1 cellular context compared by ENCODE assay signal in the genomic region with DNA sequence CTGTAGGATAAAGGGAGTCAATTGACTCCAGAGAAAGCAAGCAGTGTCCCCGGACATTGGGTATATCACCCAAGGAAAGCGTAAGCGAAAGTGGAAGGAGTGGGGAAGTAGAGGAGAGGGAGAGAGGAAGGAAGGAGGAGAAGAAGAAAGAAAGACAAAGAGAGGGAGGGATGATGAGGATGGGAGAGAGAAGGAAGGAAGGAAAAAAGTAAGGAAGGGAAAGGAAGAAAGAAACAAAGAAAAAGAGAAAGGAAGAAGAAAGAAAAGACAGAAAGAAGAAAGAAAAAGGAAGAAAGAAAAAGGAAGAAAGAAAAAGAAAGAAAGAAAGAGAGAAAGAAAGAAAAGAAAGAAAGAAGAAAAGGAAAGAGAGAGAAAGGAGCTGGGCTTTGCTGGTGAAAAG.
A peak's percentile ranks its signal among the peaks of the same experiment; 100 is the strongest.
TF ChIP-seq lines count a peak whose summit lies in the region.

No MANE protein-coding gene starts in this region.

TF ChIP-seq in GM12878, 131 proteins besides CTCF, POLR2A, EP300 and RAD21 (continues in another document):
- TF ChIP-seq EGR1 (IDR thresholded peaks at IDR 0.05; ENCODE audit: borderline replicate concordance in 1 of 2, low read depth in 2 of 2, low read length in 2 of 2) (no peak), SREBF1 (IDR thresholded peaks at IDR 0.05; ENCODE audit: low read length) (no peak), RUNX3 (IDR thresholded peaks at IDR 0.05; ENCODE audit: low read length) (no peak), EED (IDR thresholded peaks at IDR 0.05; ENCODE audit: low read depth) (no peak), IKZF2 (IDR thresholded peaks at IDR 0.05) (peak; percentile 18 to 36; a peak in 1 of 4 replicates), CBX5 (IDR thresholded peaks at IDR 0.05; ENCODE audit: low read depth) (no peak), SMAD1 (IDR thresholded peaks at IDR 0.05; ENCODE audit: low read depth, partially characterized antibody) (no peak), CREM (IDR thresholded peaks at IDR 0.05; ENCODE audit: low read depth) (no peak), TCF12 (IDR thresholded peaks at IDR 0.05; ENCODE audit: low read depth, low read length) (no peak), HDAC6 (IDR thresholded peaks at IDR 0.05; ENCODE audit: unreplicated experiment) (no peak), RCOR1 (conservative IDR thresholded peaks at IDR 0.05; ENCODE audit: low read depth, low read length) (no peak), RBBP5 (conservative IDR thresholded peaks at IDR 0.05) (no peak), YBX1 (IDR thresholded peaks at IDR 0.05) (0 out of 2 replicates have a peak, but pooled peaks have one; percentile 69), CBFB (IDR thresholded peaks at IDR 0.05; ENCODE audit: low read depth) (no peak), MEF2B (IDR thresholded peaks at IDR 0.05; ENCODE audit: partially characterized antibody, poor library complexity, severe bottlenecking) (no peak), LARP7 (IDR thresholded peaks at IDR 0.05) (no peak), EZH2 (IDR thresholded peaks at IDR 0.05; ENCODE audit: borderline replicate concordance, control insufficient read depth, low read depth, low read length) (no peak), HDAC2 (IDR thresholded peaks at IDR 0.05) (no peak), NBN (IDR thresholded peaks at IDR 0.05) (no peak; the same call in 1 of the 2 replicates), MTA2 (IDR thresholded peaks at IDR 0.05; ENCODE audit: low read depth) (peak; percentile 55), IKZF1 (conservative IDR thresholded peaks at IDR 0.05) (no peak), ZNF24 (IDR thresholded peaks at IDR 0.05) (no peak), ZNF384 (IDR thresholded peaks at IDR 0.05; ENCODE audit: borderline replicate concordance, low read depth, low read length) (no peak), KLF5 (IDR thresholded peaks at IDR 0.05; ENCODE audit: partially characterized antibody) (no peak), ZNF622 (IDR thresholded peaks at IDR 0.05) (no peak), KDM1A (IDR thresholded peaks at IDR 0.05; ENCODE audit: borderline replicate concordance) (no peak), NR2C1 (IDR thresholded peaks at IDR 0.05) (no peak), MTA3 (IDR thresholded peaks at IDR 0.05; ENCODE audit: borderline replicate concordance, low read length) (no peak), NR2F1 (conservative IDR thresholded peaks at IDR 0.05) (no peak), RAD51 (IDR thresholded peaks at IDR 0.05) (no peak)
- TF ChIP-seq, protein P1, sequence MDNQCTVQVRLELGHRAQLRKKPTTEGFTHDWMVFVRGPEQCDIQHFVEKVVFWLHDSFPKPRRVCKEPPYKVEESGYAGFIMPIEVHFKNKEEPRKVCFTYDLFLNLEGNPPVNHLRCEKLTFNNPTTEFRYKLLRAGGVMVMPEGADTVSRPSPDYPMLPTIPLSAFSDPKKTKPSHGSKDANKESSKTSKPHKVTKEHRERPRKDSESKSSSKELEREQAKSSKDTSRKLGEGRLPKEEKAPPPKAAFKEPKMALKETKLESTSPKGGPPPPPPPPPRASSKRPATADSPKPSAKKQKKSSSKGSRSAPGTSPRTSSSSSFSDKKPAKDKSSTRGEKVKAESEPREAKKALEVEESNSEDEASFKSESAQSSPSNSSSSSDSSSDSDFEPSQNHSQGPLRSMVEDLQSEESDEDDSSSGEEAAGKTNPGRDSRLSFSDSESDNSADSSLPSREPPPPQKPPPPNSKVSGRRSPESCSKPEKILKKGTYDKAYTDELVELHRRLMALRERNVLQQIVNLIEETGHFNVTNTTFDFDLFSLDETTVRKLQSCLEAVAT (IDR thresholded peaks at IDR 0.05) = 0 out of 2 replicates have a peak, but pooled peaks have one; percentile 61
- TF ChIP-seq, protein P2, sequence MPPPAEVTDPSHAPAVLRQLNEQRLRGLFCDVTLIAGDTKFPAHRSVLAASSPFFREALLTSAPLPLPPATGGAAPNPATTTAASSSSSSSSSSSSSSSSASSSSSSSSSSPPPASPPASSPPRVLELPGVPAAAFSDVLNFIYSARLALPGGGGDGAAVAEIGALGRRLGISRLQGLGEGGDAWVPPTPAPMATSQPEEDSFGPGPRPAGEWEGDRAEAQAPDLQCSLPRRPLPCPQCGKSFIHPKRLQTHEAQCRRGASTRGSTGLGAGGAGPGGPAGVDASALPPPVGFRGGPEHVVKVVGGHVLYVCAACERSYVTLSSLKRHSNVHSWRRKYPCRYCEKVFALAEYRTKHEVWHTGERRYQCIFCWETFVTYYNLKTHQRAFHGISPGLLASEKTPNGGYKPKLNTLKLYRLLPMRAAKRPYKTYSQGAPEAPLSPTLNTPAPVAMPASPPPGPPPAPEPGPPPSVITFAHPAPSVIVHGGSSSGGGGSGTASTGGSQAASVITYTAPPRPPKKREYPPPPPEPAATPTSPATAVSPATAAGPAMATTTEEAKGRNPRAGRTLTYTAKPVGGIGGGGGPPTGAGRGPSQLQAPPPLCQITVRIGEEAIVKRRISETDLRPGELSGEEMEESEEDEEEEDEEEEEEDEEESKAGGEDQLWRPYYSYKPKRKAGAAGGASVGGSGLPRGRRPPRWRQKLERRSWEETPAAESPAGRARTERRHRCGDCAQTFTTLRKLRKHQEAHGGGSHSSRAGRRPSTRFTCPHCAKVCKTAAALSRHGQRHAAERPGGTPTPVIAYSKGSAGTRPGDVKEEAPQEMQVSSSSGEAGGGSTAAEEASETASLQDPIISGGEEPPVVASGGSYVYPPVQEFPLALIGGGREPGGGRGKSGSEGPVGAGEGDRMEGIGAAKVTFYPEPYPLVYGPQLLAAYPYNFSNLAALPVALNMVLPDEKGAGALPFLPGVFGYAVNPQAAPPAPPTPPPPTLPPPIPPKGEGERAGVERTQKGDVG (CRISPR knock-in tag; IDR thresholded peaks at IDR 0.05) = no peak
- TF ChIP-seq, protein P3, sequence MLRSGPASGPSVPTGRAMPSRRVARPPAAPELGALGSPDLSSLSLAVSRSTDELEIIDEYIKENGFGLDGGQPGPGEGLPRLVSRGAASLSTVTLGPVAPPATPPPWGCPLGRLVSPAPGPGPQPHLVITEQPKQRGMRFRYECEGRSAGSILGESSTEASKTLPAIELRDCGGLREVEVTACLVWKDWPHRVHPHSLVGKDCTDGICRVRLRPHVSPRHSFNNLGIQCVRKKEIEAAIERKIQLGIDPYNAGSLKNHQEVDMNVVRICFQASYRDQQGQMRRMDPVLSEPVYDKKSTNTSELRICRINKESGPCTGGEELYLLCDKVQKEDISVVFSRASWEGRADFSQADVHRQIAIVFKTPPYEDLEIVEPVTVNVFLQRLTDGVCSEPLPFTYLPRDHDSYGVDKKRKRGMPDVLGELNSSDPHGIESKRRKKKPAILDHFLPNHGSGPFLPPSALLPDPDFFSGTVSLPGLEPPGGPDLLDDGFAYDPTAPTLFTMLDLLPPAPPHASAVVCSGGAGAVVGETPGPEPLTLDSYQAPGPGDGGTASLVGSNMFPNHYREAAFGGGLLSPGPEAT (IDR thresholded peaks at IDR 0.05; ENCODE audit: low read depth) = 0 out of 2 replicates have a peak, but pooled peaks have one; percentile 24
- TF ChIP-seq, protein P4, sequence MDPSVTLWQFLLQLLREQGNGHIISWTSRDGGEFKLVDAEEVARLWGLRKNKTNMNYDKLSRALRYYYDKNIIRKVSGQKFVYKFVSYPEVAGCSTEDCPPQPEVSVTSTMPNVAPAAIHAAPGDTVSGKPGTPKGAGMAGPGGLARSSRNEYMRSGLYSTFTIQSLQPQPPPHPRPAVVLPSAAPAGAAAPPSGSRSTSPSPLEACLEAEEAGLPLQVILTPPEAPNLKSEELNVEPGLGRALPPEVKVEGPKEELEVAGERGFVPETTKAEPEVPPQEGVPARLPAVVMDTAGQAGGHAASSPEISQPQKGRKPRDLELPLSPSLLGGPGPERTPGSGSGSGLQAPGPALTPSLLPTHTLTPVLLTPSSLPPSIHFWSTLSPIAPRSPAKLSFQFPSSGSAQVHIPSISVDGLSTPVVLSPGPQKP (IDR thresholded peaks at IDR 0.05; ENCODE audit: low read depth, low read length) = no peak
- TF ChIP-seq, protein P5, sequence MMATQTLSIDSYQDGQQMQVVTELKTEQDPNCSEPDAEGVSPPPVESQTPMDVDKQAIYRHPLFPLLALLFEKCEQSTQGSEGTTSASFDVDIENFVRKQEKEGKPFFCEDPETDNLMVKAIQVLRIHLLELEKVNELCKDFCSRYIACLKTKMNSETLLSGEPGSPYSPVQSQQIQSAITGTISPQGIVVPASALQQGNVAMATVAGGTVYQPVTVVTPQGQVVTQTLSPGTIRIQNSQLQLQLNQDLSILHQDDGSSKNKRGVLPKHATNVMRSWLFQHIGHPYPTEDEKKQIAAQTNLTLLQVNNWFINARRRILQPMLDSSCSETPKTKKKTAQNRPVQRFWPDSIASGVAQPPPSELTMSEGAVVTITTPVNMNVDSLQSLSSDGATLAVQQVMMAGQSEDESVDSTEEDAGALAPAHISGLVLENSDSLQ (IDR thresholded peaks at IDR 0.05) = no peak
- TF ChIP-seq, protein P6, sequence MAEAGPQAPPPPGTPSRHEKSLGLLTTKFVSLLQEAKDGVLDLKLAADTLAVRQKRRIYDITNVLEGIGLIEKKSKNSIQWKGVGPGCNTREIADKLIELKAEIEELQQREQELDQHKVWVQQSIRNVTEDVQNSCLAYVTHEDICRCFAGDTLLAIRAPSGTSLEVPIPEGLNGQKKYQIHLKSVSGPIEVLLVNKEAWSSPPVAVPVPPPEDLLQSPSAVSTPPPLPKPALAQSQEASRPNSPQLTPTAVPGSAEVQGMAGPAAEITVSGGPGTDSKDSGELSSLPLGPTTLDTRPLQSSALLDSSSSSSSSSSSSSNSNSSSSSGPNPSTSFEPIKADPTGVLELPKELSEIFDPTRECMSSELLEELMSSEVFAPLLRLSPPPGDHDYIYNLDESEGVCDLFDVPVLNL (IDR thresholded peaks at IDR 0.05; ENCODE audit: low read depth, low read length) = no peak
- TF ChIP-seq, protein P7, sequence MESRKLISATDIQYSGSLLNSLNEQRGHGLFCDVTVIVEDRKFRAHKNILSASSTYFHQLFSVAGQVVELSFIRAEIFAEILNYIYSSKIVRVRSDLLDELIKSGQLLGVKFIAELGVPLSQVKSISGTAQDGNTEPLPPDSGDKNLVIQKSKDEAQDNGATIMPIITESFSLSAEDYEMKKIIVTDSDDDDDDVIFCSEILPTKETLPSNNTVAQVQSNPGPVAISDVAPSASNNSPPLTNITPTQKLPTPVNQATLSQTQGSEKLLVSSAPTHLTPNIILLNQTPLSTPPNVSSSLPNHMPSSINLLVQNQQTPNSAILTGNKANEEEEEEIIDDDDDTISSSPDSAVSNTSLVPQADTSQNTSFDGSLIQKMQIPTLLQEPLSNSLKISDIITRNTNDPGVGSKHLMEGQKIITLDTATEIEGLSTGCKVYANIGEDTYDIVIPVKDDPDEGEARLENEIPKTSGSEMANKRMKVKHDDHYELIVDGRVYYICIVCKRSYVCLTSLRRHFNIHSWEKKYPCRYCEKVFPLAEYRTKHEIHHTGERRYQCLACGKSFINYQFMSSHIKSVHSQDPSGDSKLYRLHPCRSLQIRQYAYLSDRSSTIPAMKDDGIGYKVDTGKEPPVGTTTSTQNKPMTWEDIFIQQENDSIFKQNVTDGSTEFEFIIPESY (IDR thresholded peaks at IDR 0.05) = no peak
- TF ChIP-seq, protein P8, sequence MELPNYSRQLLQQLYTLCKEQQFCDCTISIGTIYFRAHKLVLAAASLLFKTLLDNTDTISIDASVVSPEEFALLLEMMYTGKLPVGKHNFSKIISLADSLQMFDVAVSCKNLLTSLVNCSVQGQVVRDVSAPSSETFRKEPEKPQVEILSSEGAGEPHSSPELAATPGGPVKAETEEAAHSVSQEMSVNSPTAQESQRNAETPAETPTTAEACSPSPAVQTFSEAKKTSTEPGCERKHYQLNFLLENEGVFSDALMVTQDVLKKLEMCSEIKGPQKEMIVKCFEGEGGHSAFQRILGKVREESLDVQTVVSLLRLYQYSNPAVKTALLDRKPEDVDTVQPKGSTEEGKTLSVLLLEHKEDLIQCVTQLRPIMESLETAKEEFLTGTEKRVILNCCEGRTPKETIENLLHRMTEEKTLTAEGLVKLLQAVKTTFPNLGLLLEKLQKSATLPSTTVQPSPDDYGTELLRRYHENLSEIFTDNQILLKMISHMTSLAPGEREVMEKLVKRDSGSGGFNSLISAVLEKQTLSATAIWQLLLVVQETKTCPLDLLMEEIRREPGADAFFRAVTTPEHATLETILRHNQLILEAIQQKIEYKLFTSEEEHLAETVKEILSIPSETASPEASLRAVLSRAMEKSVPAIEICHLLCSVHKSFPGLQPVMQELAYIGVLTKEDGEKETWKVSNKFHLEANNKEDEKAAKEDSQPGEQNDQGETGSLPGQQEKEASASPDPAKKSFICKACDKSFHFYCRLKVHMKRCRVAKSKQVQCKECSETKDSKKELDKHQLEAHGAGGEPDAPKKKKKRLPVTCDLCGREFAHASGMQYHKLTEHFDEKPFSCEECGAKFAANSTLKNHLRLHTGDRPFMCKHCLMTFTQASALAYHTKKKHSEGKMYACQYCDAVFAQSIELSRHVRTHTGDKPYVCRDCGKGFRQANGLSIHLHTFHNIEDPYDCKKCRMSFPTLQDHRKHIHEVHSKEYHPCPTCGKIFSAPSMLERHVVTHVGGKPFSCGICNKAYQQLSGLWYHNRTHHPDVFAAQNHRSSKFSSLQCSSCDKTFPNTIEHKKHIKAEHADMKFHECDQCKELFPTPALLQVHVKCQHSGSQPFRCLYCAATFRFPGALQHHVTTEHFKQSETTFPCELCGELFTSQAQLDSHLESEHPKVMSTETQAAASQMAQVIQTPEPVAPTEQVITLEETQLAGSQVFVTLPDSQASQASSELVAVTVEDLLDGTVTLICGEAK (IDR thresholded peaks at IDR 0.05; ENCODE audit: borderline replicate concordance) = no peak
- TF ChIP-seq, protein P9, sequence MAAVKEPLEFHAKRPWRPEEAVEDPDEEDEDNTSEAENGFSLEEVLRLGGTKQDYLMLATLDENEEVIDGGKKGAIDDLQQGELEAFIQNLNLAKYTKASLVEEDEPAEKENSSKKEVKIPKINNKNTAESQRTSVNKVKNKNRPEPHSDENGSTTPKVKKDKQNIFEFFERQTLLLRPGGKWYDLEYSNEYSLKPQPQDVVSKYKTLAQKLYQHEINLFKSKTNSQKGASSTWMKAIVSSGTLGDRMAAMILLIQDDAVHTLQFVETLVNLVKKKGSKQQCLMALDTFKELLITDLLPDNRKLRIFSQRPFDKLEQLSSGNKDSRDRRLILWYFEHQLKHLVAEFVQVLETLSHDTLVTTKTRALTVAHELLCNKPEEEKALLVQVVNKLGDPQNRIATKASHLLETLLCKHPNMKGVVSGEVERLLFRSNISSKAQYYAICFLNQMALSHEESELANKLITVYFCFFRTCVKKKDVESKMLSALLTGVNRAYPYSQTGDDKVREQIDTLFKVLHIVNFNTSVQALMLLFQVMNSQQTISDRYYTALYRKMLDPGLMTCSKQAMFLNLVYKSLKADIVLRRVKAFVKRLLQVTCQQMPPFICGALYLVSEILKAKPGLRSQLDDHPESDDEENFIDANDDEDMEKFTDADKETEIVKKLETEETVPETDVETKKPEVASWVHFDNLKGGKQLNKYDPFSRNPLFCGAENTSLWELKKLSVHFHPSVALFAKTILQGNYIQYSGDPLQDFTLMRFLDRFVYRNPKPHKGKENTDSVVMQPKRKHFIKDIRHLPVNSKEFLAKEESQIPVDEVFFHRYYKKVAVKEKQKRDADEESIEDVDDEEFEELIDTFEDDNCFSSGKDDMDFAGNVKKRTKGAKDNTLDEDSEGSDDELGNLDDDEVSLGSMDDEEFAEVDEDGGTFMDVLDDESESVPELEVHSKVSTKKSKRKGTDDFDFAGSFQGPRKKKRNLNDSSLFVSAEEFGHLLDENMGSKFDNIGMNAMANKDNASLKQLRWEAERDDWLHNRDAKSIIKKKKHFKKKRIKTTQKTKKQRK (IDR thresholded peaks at IDR 0.05; ENCODE audit: low read depth, low read length) = no peak
